ENCODE assay signal across 1 cellular context in genomic region chr1:169601096-169601881, GRCh38.
TF ChIP-seq lines count a peak whose summit lies in the region.

No MANE protein-coding gene starts in this region.

TF ChIP-seq in K562, 482 proteins besides CTCF, POLR2A, EP300 and RAD21:
- peak; percentile 18 for TF ChIP-seq PRDM10 (IDR thresholded peaks at IDR 0.05; ENCODE audit: partially characterized antibody)
- TF ChIP-seq PREB (CRISPR knock-in tag; IDR thresholded peaks at IDR 0.05), result 0 out of 2 replicates have a peak, but pooled peaks have one; percentile 33
- peak; percentile 47 for TF ChIP-seq DEAF1 (CRISPR knock-in tag; IDR thresholded peaks at IDR 0.05)
- no peak for TF ChIP-seq NFE2 (IDR thresholded peaks at IDR 0.05; ENCODE audit: low read depth)
- TF ChIP-seq RBM25 (IDR thresholded peaks at IDR 0.05; ENCODE audit: low read depth, low read length, severe bottlenecking), result peak; percentile 30
TF ChIP-seq in K562: peak in this region for 4.
